ENCODE assay signal across 8 cellular contexts in the genomic region with DNA sequence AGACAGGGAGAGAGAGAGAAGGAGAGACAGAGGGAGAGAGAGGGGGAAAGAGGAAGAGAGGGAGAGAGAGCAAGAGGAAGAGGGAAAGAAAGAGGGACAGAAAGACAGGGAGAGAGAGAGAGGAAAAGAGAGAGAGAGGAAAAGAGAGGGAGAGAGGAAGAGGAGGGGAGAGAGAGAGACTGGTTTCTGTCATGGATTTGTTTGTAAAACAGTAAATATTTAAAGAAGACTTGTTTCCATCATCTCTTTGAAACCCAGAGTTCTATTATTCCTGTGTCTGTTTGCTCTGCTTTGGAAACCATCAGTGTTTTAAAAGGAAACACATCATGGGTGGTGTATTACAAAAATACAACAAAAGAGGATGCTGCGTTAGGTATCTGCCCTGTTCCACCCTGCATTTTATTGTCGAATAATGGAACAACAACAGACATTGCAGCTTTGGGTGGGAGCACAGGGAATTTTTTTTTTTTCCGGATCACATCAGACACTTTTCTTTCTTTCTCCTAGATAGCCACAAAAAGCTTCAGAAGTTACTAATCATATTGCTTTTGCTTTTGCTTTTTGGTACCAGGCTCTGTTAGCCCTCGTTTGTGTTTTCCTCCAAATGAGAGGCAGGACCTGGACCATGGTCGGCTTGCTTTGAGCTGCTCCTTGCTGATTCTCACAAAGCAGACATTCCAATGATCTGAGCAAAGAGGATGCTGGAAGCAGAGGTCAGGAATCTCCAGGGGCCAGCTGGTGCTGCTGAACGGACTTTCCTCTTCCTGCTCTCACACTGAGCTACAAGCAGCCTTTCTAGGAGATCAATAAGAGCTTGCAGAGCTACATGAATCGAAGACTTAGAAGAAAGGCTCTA.
DNase-seq lines count a peak whose midpoint lies in the region; ATAC-seq and TF ChIP-seq lines count a peak whose summit lies in the region.

No MANE protein-coding gene starts in this region.

- H3K4me3 ChIP-seq in psoas muscle (no peak overlapping the region), BE2C (ENCODE audit: low read depth, low read length) (no peak overlapping the region)

- H3K4me1 Mint-ChIP-seq in activated T-cell treated with anti-CD3 and anti-CD28 coated beads, Interleukin-2, amount 50 U/mL, for 24 hours (ENCODE audit: low read depth): peaks cover 22% of the 10 kb centered on the region

- no peaks in the 10 kb centered on the region for H3K27me3 Mint-ChIP-seq in activated T-cell treated with anti-CD3 and anti-CD28 coated beads, Interleukin-2, amount 50 U/mL, for 24 hours

- intact Hi-C loops in psoas muscle (cut with DNase I): no loop called here

- no peaks in the 10 kb centered on the region for H3K36me3 Mint-ChIP-seq in activated T-cell treated with anti-CD3 and anti-CD28 coated beads, Interleukin-2, amount 50 U/mL, for 24 hours (ENCODE audit: low read depth)

- no peaks in the 10 kb centered on the region for H3K9me3 Mint-ChIP-seq in activated T-cell treated with anti-CD3 and anti-CD28 coated beads, Interleukin-2, amount 50 U/mL, for 24 hours

- no peak overlapping the region for H3K27ac Mint-ChIP-seq in activated T-cell treated with anti-CD3 and anti-CD28 coated beads, Interleukin-2, amount 50 U/mL, for 24 hours

- no peaks in the 10 kb centered on the region for H3K36me3 ChIP-seq in psoas muscle (ENCODE audit: insufficient read depth in 1 of 2, low read depth in 1 of 2)
- no peaks in the 10 kb centered on the region for H3K36me3 ChIP-seq in BE2C

- peak in 2 of 4 donors; percentile 41 to 53 for ATAC-seq in psoas muscle

- no peaks in the 10 kb centered on the region for H3K27me3 ChIP-seq in psoas muscle (ENCODE audit: insufficient read depth in 3 of 3, low read length in 2 of 3)
- H3K27me3 ChIP-seq in BE2C: no peaks in the 10 kb centered on the region

- WGBS in psoas muscle, 3 donors: 17 to 34% (median 25%) methylated on average over 7 of the region's 7 CpGs

- H3K4me1 ChIP-seq in psoas muscle (peaks cover 20% of the 10 kb centered on the region), BE2C (no peaks in the 10 kb centered on the region)

- peak overlapping the region; percentile 21 for H3K27ac ChIP-seq in psoas muscle

- peak; percentile 81 for DNase-seq in GM03348 (ENCODE audit: low spot score)
- DNase-seq in SW 1271 (lab: John Stamatoyannopoulos, UW): peak; percentile 2 to 81
- peak; percentile 34 for DNase-seq in foreskin melanocyte
- DNase-seq in psoas muscle: peak in 1 of 2 donors; percentile 32
- DNase-seq in NCI-H82 treated with DMSO at 0.1 percent for 48 hours (lab: John Stamatoyannopoulos, UW; ENCODE audit: unreplicated experiment): no peak
- DNase-seq in activated T-cell treated with anti-CD3 and anti-CD28 coated beads, Interleukin-2, amount 50 U/mL, for 24 hours: no peak
- DNase-seq in activated CD4-positive, alpha-beta T cell treated with anti-CD3 and anti-CD28 coated beads for 48 hours: no peak
- DNase-seq in BE2C: no peak

- H3K9me3 ChIP-seq in psoas muscle (no peaks in the 10 kb centered on the region), BE2C (no peaks in the 10 kb centered on the region)

- H3K4me3 Mint-ChIP-seq in activated T-cell treated with anti-CD3 and anti-CD28 coated beads, Interleukin-2, amount 50 U/mL, for 24 hours: no peak overlapping the region

- TF ChIP-seq CTCF in psoas muscle (IDR thresholded peaks at IDR 0.05): no peak
- no peak for TF ChIP-seq CTCF in BE2C (IDR thresholded peaks at IDR 0.05; ENCODE audit: low read depth, low read length)

Comparison
In these comparisons a context has a peak if more than half of its experiments do, and no peak if none do; other contexts are left out.
1. DNase-seq: peak in GM03348 (single experiment), SW 1271 (2 of 2) and foreskin melanocyte (single experiment); none in NCI-H82 treated with DMSO at 0.1 percent for 48 hours (single experiment), activated T-cell treated with anti-CD3 and anti-CD28 coated beads, Interleukin-2, amount 50 U/mL, for 24 hours (single experiment), activated CD4-positive, alpha-beta T cell treated with anti-CD3 and anti-CD28 coated beads for 48 hours (single experiment) and BE2C (single experiment).